ENCODE assay signal across 2 cellular contexts in genomic region chr6:65570340-65570739, GRCh38.
TF ChIP-seq lines count a peak whose summit lies in the region.

No MANE protein-coding gene starts in this region.

TF ChIP-seq in GM23338, 12 proteins besides CTCF, POLR2A, EP300 and RAD21:
- no peak for TF ChIP-seq STAT1 (IDR thresholded peaks at IDR 0.05; ENCODE audit: unreplicated experiment)
- no peak for TF ChIP-seq JUNB (IDR thresholded peaks at IDR 0.05; ENCODE audit: unreplicated experiment)
- TF ChIP-seq POLR2AphosphoS5 (IDR thresholded peaks at IDR 0.05; ENCODE audit: low read depth) = no peak

TF ChIP-seq in H1, 55 proteins besides CTCF, POLR2A, EP300 and RAD21:
- no peak for TF ChIP-seq RFX5 (IDR thresholded peaks at IDR 0.05; ENCODE audit: borderline replicate concordance, low read depth, low read length)
- no peak for TF ChIP-seq FOSL1 (IDR thresholded peaks at IDR 0.05; ENCODE audit: insufficient read depth, low read depth, low read length)
- no peak for TF ChIP-seq JUN (IDR thresholded peaks at IDR 0.05; ENCODE audit: low read depth, low read length)
- no peak for TF ChIP-seq MAFK (IDR thresholded peaks at IDR 0.05; ENCODE audit: low read depth, low read length)
- TF ChIP-seq, protein P1, sequence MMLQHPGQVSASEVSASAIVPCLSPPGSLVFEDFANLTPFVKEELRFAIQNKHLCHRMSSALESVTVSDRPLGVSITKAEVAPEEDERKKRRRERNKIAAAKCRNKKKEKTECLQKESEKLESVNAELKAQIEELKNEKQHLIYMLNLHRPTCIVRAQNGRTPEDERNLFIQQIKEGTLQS (IDR thresholded peaks at IDR 0.05; ENCODE audit: insufficient read depth, low read depth, low read length) = no peak
- no peak for TF ChIP-seq CHD1 (IDR thresholded peaks at IDR 0.05; ENCODE audit: low read depth, low read length)
- no peak for TF ChIP-seq SUZ12 (IDR thresholded peaks at IDR 0.05; ENCODE audit: low read length)
- TF ChIP-seq GTF2F1 (IDR thresholded peaks at IDR 0.05; ENCODE audit: borderline replicate concordance, low read depth, low read length) = no peak
- TF ChIP-seq SIX5 (IDR thresholded peaks at IDR 0.05; ENCODE audit: low read depth, low read length) = no peak
- TF ChIP-seq EGR1 (IDR thresholded peaks at IDR 0.05; ENCODE audit: borderline replicate concordance, low read depth, low read length) = no peak
- no peak for TF ChIP-seq MAX (IDR thresholded peaks at IDR 0.05)
- no peak for TF ChIP-seq ASH2L (IDR thresholded peaks at IDR 0.05; ENCODE audit: low read length)
- no peak for TF ChIP-seq CBX8 (IDR thresholded peaks at IDR 0.05; ENCODE audit: borderline replicate concordance, low read depth, low read length)
- no peak for TF ChIP-seq E2F6 (IDR thresholded peaks at IDR 0.05)
